In genomic region chr6:9540126-9540525, GRCh38 we compare ENCODE assay signal across 14 cellular contexts.
"Had no signal": no experiment of that assay in that cellular context is flagged by ENCODE, and none has a peak within 500 bp of the region (broad histone marks: within the 10 kb centered on the region; RNA-seq: fewer than 3 reads in every experiment).

No MANE protein-coding gene starts in this region.

- H3K27ac ChIP-seq: right lobe of liver, tibial nerve, vagina had no signal

- DNase-seq: activated CD4-positive, alpha-beta memory T cell treated with anti-CD3 and anti-CD28 coated beads for 36 hours; activated CD4-positive, alpha-beta T cell treated with anti-CD3 and anti-CD28 coated beads for 1 hour; activated naive CD4-positive, alpha-beta T cell; effector memory CD8-positive, alpha-beta T cell; left colon; naive thymus-derived CD4-positive, alpha-beta T cell; posterior cingulate gyrus; right lobe of liver; stimulated activated CD4-positive, alpha-beta T cell treated with anti-CD3 and anti-CD28 coated beads, Interleukin-1b, Interleukin-23, amount 100 ng/mL, for 48 hours; stimulated activated naive B cell treated with anti-CD40 and anti-IgM and Interleukin-4, amounts not matched to agents 10 μg/mL and 1 μg/mL and 100 μg/mL, for 72 hours; T-helper 9 cell had no signal

- ATAC-seq: left colon; naive thymus-derived CD4-positive, alpha-beta T cell had no signal

- H3K4me1 ChIP-seq: right lobe of liver, tibial nerve, vagina had no signal

- H3K36me3 ChIP-seq: right lobe of liver, tibial nerve, vagina had no signal

- H3K9me3 ChIP-seq: right lobe of liver, tibial nerve, vagina had no signal

- H3K4me3 ChIP-seq: lung, right lobe of liver, tibial nerve, vagina had no signal
